ENCODE assay signal across 8 cellular contexts in genomic region chr12:123983822-123984485, GRCh38. TPM values are rescaled to one million over a fixed set of nuclear protein-coding genes. Genes with fewer than 3 reads are reported as not detected.
DNase-seq lines count a peak whose midpoint lies in the region; ATAC-seq and TF ChIP-seq lines count a peak whose summit lies in the region.

No MANE protein-coding gene starts in this region.

- intact Hi-C loops in gastrocnemius medialis (cut with DNase I; ENCODE audit: low total_unique reads) = loop anchor here (5.0 kb wide), 1 partner anchor 77 kb away; no protein-coding TSS in a partner anchor

- peaks cover 0 to 39% of the 10 kb centered on the region in 2 donors for H3K4me1 ChIP-seq in right atrium auricular region
- peaks cover 9 to 30% of the 10 kb centered on the region in 2 donors for H3K4me1 ChIP-seq in gastrocnemius medialis

- ATAC-seq in gastrocnemius medialis (peak; percentile 83 to 85), GM19455 (IDR thresholded peaks at IDR 0.05; ENCODE audit: unreplicated experiment) (no peak), HG03159 (IDR thresholded peaks at IDR 0.05; ENCODE audit: unreplicated experiment) (no peak)

- H3K27me3 ChIP-seq in right atrium auricular region = no peaks in the 10 kb centered on the region
- no peaks in the 10 kb centered on the region for H3K27me3 ChIP-seq in gastrocnemius medialis

- no peak for TF ChIP-seq POLR2A in gastrocnemius medialis (IDR thresholded peaks at IDR 0.05)

- no peak overlapping the region for H3K4me3 ChIP-seq in right atrium auricular region
- H3K4me3 ChIP-seq in gastrocnemius medialis = no peak overlapping the region

- peak; percentile 77 for DNase-seq in G401 (ENCODE audit: low spot score)
- peak; percentile 61 to 69 for DNase-seq in Kasumi-1 (lab: John Stamatoyannopoulos, UW)
- DNase-seq in SIG-M5 treated with dmso at 0.1 percent for 504 hours (lab: John Stamatoyannopoulos, UW; ENCODE audit: unreplicated experiment) = peak; percentile 61
- DNase-seq in amniotic epithelial cell (ENCODE audit: low read depth) = peak; percentile 76
- DNase-seq in right atrium auricular region (ENCODE audit: low spot score) = no peak
- peak; percentile 18 to 36 for DNase-seq in gastrocnemius medialis

- TF ChIP-seq CTCF in right atrium auricular region (IDR thresholded peaks at IDR 0.05) (peak; percentile 31 to 76), gastrocnemius medialis (IDR thresholded peaks at IDR 0.05 in 4 of 5, conservative IDR thresholded peaks at IDR 0.05 in 1 of 5) (peak; percentile 36 to 63 (median 50))

- in situ Hi-C loops in G401 (cut with HindIII; ENCODE audit: low sequenced_read_pairs) (no loop called here), gastrocnemius medialis (cut with MboI; ENCODE audit: low sequenced_read_pairs in 4 of 4) (loop anchor here in 1 of 4 donors (10.0 kb wide), 1 partner anchor 79 kb away; no protein-coding TSS in a partner anchor)

- no peaks in the 10 kb centered on the region for H3K36me3 ChIP-seq in right atrium auricular region
- no peaks in the 10 kb centered on the region for H3K36me3 ChIP-seq in gastrocnemius medialis

- H3K9me3 ChIP-seq in right atrium auricular region (no peaks in the 10 kb centered on the region), gastrocnemius medialis (no peaks in the 10 kb centered on the region)

- H3K27ac ChIP-seq in right atrium auricular region (peak overlapping the region; percentile 15 to 49), gastrocnemius medialis (peak overlapping the region in 1 of 4 donors; percentile 7)

RNA-seq across cellular contexts. Expression of gene ZNF664, which starts 10.9 kb away (rescaled TPM):
- total RNA-seq in G401 (2014; rRNA removed; shearing (Covaris generic)) = 58.3 and 59.4 TPM in 2 replicates
- 10 to 100 TPM; 53.1 to 56.2 TPM for total RNA-seq in right atrium auricular region
- 10 to 100 TPM; 18.1 to 37.0 (median 32.6) TPM for total RNA-seq in gastrocnemius medialis

RNA-seq across cellular contexts. Expression of gene CCDC92, which starts 11.3 kb away (rescaled TPM):
- total RNA-seq in G401 (2014; rRNA removed; shearing (Covaris generic)) = 2.8 and 10.8 TPM in 2 replicates
- total RNA-seq in right atrium auricular region (10 to 100 TPM; 34.4 to 39.2 TPM), gastrocnemius medialis (10 to 100 TPM; 21.1 to 29.1 (median 23.7) TPM)

Comparison
In these comparisons a context has a peak if more than half of its experiments do, and no peak if none do; other contexts are left out.
1. ATAC-seq: peak in gastrocnemius medialis (2 of 2); none in GM19455 (single experiment) and HG03159 (single experiment).